ENCODE assay signal across 32 cellular contexts in genomic region chr1:224308064-224308463, GRCh38.
"Had no signal": no experiment of that assay in that cellular context is flagged by ENCODE, and none has a peak within 500 bp of the region (broad histone marks: within the 10 kb centered on the region; RNA-seq: fewer than 3 reads in every experiment).

No MANE protein-coding gene starts in this region.

- H3K9me3 ChIP-seq: ascending aorta had no signal

- H3K4me3 ChIP-seq: ascending aorta, cardiac muscle cell had no signal

- DNase-seq: activated CD4-positive, alpha-beta memory T cell treated with anti-CD3 and anti-CD28 coated beads, Interleukin-2, amount 10 ng/mL, durations not matched to agents 7 days and 5 days; activated CD4-positive, alpha-beta T cell treated with anti-CD3 and anti-CD28 coated beads for 1 hour; activated CD4-positive, alpha-beta T cell treated with anti-CD3 and anti-CD28 coated beads for 36 hours; activated CD4-positive, alpha-beta T cell treated with anti-CD3 and anti-CD28 coated beads for 48 hours; activated CD4-positive, alpha-beta T cell treated with anti-CD3 and anti-CD28 coated beads, Interleukin-2, amount 10 ng/mL, durations not matched to agents 7 days and 5 days; activated CD4-positive, alpha-beta T cell treated with anti-CD3 and anti-CD28 coated beads, Interleukin-2, amount 50 U/mL, for 48 hours; activated CD4-positive, CD25-positive, alpha-beta regulatory T cell; activated CD8-positive, alpha-beta memory T cell treated with anti-CD3 and anti-CD28 coated beads for 24 hours; activated CD8-positive, alpha-beta memory T cell treated with anti-CD3 and anti-CD28 coated beads, Interleukin-2, amount 10 ng/mL, durations not matched to agents 7 days and 5 days; activated CD8-positive, alpha-beta memory T cell treated with anti-CD3 and anti-CD28 coated beads, Interleukin-2, amount 50 U/mL, for 48 hours; activated CD8-positive, alpha-beta T cell treated with anti-CD3 and anti-CD28 coated beads, Interleukin-2, amount 10 ng/mL, durations not matched to agents 7 days and 5 days; activated effector memory CD4-positive, alpha-beta T cell treated with Interleukin-2 at 50 U/mL for 16 hours; activated gamma-delta T cell; activated naive CD4-positive, alpha-beta T cell treated with anti-CD3 and anti-CD28 coated beads, Interleukin-2, amount 10 ng/mL, durations not matched to agents 7 days and 5 days; activated naive CD4-positive, alpha-beta T cell treated with Interleukin-2 at 50 U/mL for 16 hours; activated naive CD8-positive, alpha-beta T cell treated with anti-CD3 and anti-CD28 coated beads, Interleukin-2, amount 10 ng/mL, durations not matched to agents 7 days and 5 days; activated naive CD8-positive, alpha-beta T cell treated with anti-CD3 and anti-CD28 coated beads, Interleukin-2, amount 50 U/mL, for 24 hours; activated T-cell treated with anti-CD3 and anti-CD28 coated beads, Interleukin-2, amount 50 U/mL, for 24 hours; activated T-cell treated with anti-CD3 and anti-CD28 coated beads, Interleukin-2, amount 50 U/mL, for 48 hours; amygdala; anterior cingulate cortex; caudate nucleus; cerebellar nuclear complex; T-helper 2 cell; T-helper 9 cell; WERI-Rb-1 had no signal

- H3K4me1 ChIP-seq: ascending aorta had no signal

- FAIRE-seq: bronchial epithelial cell, TTC549 had no signal

- H3K27me3 ChIP-seq: ascending aorta, cardiac muscle cell had no signal

- H3K27ac ChIP-seq: ascending aorta, cardiac muscle cell, WERI-Rb-1 had no signal

- ATAC-seq: activated CD4-positive, alpha-beta T cell treated with anti-CD3 and anti-CD28 coated beads for 36 hours; activated CD4-positive, CD25-positive, alpha-beta regulatory T cell treated with anti-CD3 and anti-CD28 coated beads, Interleukin-2, amount 50 U/mL, for 24 hours; activated CD8-positive, alpha-beta memory T cell treated with anti-CD3 and anti-CD28 coated beads, Interleukin-2, amount 10 ng/mL, durations not matched to agents 7 days and 5 days; activated CD8-positive, alpha-beta T cell treated with anti-CD3 and anti-CD28 coated beads, Interleukin-2, amount 10 ng/mL, durations not matched to agents 7 days and 5 days; activated naive CD8-positive, alpha-beta T cell treated with anti-CD3 and anti-CD28 coated beads, Interleukin-2, amount 50 U/mL, for 24 hours; WTC11 had no signal
